In genomic region chr2:144233226-144234114, GRCh38 we compare ENCODE assay signal across 14 cellular contexts.
DNase-seq lines count a peak whose midpoint lies in the region; ATAC-seq and TF ChIP-seq lines count a peak whose summit lies in the region.
"Had no signal": no experiment of that assay in that cellular context is flagged by ENCODE, and none has a peak within 500 bp of the region (broad histone marks: within the 10 kb centered on the region; RNA-seq: fewer than 3 reads in every experiment).

No MANE protein-coding gene starts in this region.

- intact Hi-C loops in CD4-positive, alpha-beta T cell (cut with DNase I, micrococcal nuclease), result no loop called here
- intact Hi-C loops in activated B cell treated with CpG ODN at 0.5 μM for 24 hours (cut with micrococcal nuclease), result no loop called here

- POLR2A ChIA-PET in CD4-positive, alpha-beta T cell (lab: Charles Lee), result no interaction called here
- POLR2A ChIA-PET in activated B cell treated with CpG ODN at 0.5 μM for 24 hours (lab: Charles Lee), result no interaction called here

- no peak for DNase-seq in CD4-positive, alpha-beta T cell
- DNase-seq in activated B cell treated with CpG ODN at 0.5 μM for 24 hours (no peak), mesothelial cell of epicardium (ENCODE audit: low spot score in 2 of 2, unreplicated experiment in 2 of 2) (no peak), DMS114 treated with DMSO at 0.1 percent for 48 hours (lab: John Stamatoyannopoulos, UW; ENCODE audit: unreplicated experiment) (no peak)
- DNase-seq: activated gamma-delta T cell; mesendoderm; stimulated activated CD4-positive, alpha-beta T cell treated with anti-CD3 and anti-CD28 coated beads, Interleukin-2, amount 100 ng/mL, for 48 hours had no signal

- no peak overlapping the region for H3K4me3 Mint-ChIP-seq in CD4-positive, alpha-beta T cell
- H3K4me3 Mint-ChIP-seq in IgD-negative memory B cell, result peak overlapping the region in 2 of 4 donors; percentile 70 to 82
- H3K4me3 Mint-ChIP-seq in activated B cell treated with CpG ODN at 0.5 μM for 24 hours, result peak overlapping the region; percentile 19
- no peak overlapping the region for H3K4me3 Mint-ChIP-seq in mesothelial cell of epicardium
- H3K4me3 Mint-ChIP-seq: CD14-positive monocyte had no signal

- ATAC-seq in CD4-positive, alpha-beta T cell (ENCODE audit: poor library complexity), result no peak
- ATAC-seq in activated B cell treated with CpG ODN at 0.5 μM for 24 hours (ENCODE audit: low read depth), result no peak
- no peak for ATAC-seq in GM18907 (IDR thresholded peaks at IDR 0.05; ENCODE audit: unreplicated experiment)
- ATAC-seq in GM21381 (IDR thresholded peaks at IDR 0.05; ENCODE audit: unreplicated experiment), result no peak
- no peak for ATAC-seq in HG03159 (IDR thresholded peaks at IDR 0.05; ENCODE audit: unreplicated experiment)

- no peaks in the 10 kb centered on the region for H3K36me3 Mint-ChIP-seq in CD4-positive, alpha-beta T cell (ENCODE audit: low read depth)
- H3K36me3 Mint-ChIP-seq in IgD-negative memory B cell (peaks cover 6% of the 10 kb centered on the region), activated B cell treated with CpG ODN at 0.5 μM for 24 hours (ENCODE audit: low read depth) (no peaks in the 10 kb centered on the region), mesothelial cell of epicardium (peaks cover 2% of the 10 kb centered on the region)

- peak overlapping the region; percentile 59 for H3K27ac Mint-ChIP-seq in CD4-positive, alpha-beta T cell
- peak overlapping the region in 2 of 3 donors; percentile 29 to 42 for H3K27ac Mint-ChIP-seq in IgD-negative memory B cell
- no peak overlapping the region for H3K27ac Mint-ChIP-seq in activated B cell treated with CpG ODN at 0.5 μM for 24 hours
- peak overlapping the region; percentile 50 for H3K27ac Mint-ChIP-seq in mesothelial cell of epicardium
- H3K27ac Mint-ChIP-seq: progenitor cell of endocrine pancreas had no signal

- H3K27ac ChIP-seq in CD4-positive, alpha-beta T cell (ENCODE audit: low read depth, low read length), result no peak overlapping the region
- H3K27ac ChIP-seq: esophagus muscularis mucosa had no signal

- TF ChIP-seq CTCF in CD4-positive, alpha-beta T cell (IDR thresholded peaks at IDR 0.05), result no peak
- TF ChIP-seq CTCF in activated B cell treated with CpG ODN at 0.5 μM for 24 hours (IDR thresholded peaks at IDR 0.05), result no peak
- TF ChIP-seq CTCF in mesothelial cell of epicardium (IDR thresholded peaks at IDR 0.05; ENCODE audit: unreplicated experiment), result no peak

- H3K9me3 Mint-ChIP-seq in CD4-positive, alpha-beta T cell, result no peaks in the 10 kb centered on the region
- H3K9me3 Mint-ChIP-seq in IgD-negative memory B cell (no peaks in the 10 kb centered on the region), activated B cell treated with CpG ODN at 0.5 μM for 24 hours (no peaks in the 10 kb centered on the region), mesothelial cell of epicardium (no peaks in the 10 kb centered on the region)

- H3K9me3 ChIP-seq in CD4-positive, alpha-beta T cell (ENCODE audit: control insufficient read depth, low read length), result no peaks in the 10 kb centered on the region
- H3K9me3 ChIP-seq: esophagus muscularis mucosa had no signal

- no peaks in the 10 kb centered on the region for H3K27me3 ChIP-seq in CD4-positive, alpha-beta T cell (ENCODE audit: control insufficient read depth, insufficient read depth, low read length)
- H3K27me3 ChIP-seq: esophagus muscularis mucosa had no signal

- no peaks in the 10 kb centered on the region for H3K27me3 Mint-ChIP-seq in CD4-positive, alpha-beta T cell
- no peaks in the 10 kb centered on the region for H3K27me3 Mint-ChIP-seq in IgD-negative memory B cell
- no peaks in the 10 kb centered on the region for H3K27me3 Mint-ChIP-seq in activated B cell treated with CpG ODN at 0.5 μM for 24 hours
- no peaks in the 10 kb centered on the region for H3K27me3 Mint-ChIP-seq in mesothelial cell of epicardium (ENCODE audit: low read depth)

- peaks cover 34% of the 10 kb centered on the region for H3K4me1 Mint-ChIP-seq in CD4-positive, alpha-beta T cell (ENCODE audit: low read depth)
- H3K4me1 Mint-ChIP-seq in IgD-negative memory B cell (peaks cover 44 to 51% (median 48%) of the 10 kb centered on the region in 3 donors), activated B cell treated with CpG ODN at 0.5 μM for 24 hours (peaks cover 68% of the 10 kb centered on the region), mesothelial cell of epicardium (peaks cover 52% of the 10 kb centered on the region)

- CTCF ChIA-PET in CD4-positive, alpha-beta T cell (lab: Charles Lee), result no interaction called here
- CTCF ChIA-PET in activated B cell treated with CpG ODN at 0.5 μM for 24 hours (lab: Charles Lee), result no interaction called here
